ENCODE assay signal across 1 cellular context in genomic region chr10:115665549-115665948, GRCh38.
TF ChIP-seq lines count a peak whose summit lies in the region.

No MANE protein-coding gene starts in this region.

TF ChIP-seq in GM12878, 131 proteins besides CTCF, POLR2A, EP300 and RAD21 (continued from another document):
- no peak for TF ChIP-seq ZNF592 (IDR thresholded peaks at IDR 0.05)
- no peak for TF ChIP-seq E2F4 (IDR thresholded peaks at IDR 0.05; ENCODE audit: low read depth, low read length)
- no peak for TF ChIP-seq NR2C2 (IDR thresholded peaks at IDR 0.05; ENCODE audit: borderline replicate concordance, control insufficient read depth, insufficient read length, low read depth)
- no peak for TF ChIP-seq SMC3 (IDR thresholded peaks at IDR 0.05; ENCODE audit: borderline replicate concordance, low read length)
- no peak for TF ChIP-seq CUX1 (IDR thresholded peaks at IDR 0.05; ENCODE audit: insufficient replicate concordance, low read depth, low read length)
